8 cellular contexts compared by ENCODE assay signal in the genomic region with DNA sequence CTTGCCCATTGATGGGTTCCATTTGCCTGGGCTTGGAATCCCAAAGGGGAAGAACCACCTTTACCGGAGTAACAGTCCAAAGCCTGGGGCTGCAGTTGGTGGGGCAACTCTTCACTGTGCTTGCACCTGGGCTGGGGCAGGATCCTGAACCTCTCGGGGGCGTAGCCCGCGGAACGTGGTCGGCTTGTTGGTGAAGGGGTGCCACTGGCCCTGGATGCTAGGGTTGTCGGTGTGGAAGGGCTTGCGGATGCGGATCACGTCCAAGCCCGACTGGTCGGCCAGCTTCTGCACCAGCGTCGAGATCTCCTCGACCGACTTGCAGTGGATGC. TPM values are rescaled to one million over a fixed set of nuclear protein-coding genes. Genes with fewer than 3 reads are reported as not detected.
DNase-seq lines count a peak whose midpoint lies in the region; ATAC-seq and TF ChIP-seq lines count a peak whose summit lies in the region.

No MANE protein-coding gene starts in this region.

- H3K4me1 Mint-ChIP-seq in GM23338: peaks cover 12% of the 10 kb centered on the region
- H3K4me1 Mint-ChIP-seq in WTC11: peaks cover 13% of the 10 kb centered on the region
- peaks cover 7% of the 10 kb centered on the region for H3K4me1 Mint-ChIP-seq in glutamatergic neuron (ENCODE audit: low read depth, unreplicated experiment)

- H3K4me3 ChIP-seq in GM23338: peak overlapping the region; percentile 100
- peak overlapping the region; percentile 100 for H3K4me3 ChIP-seq in skeletal muscle satellite cell (ENCODE audit: low read length)

- H3K4me3 Mint-ChIP-seq in GM23338 (peak overlapping the region; percentile 97), WTC11 (peak overlapping the region; percentile 93), glutamatergic neuron (ENCODE audit: unreplicated experiment) (peak overlapping the region; percentile 99)

- H3K4me1 ChIP-seq in GM23338 (ENCODE audit: insufficient read depth): no peaks in the 10 kb centered on the region
- H3K4me1 ChIP-seq in skeletal muscle satellite cell (ENCODE audit: control insufficient read depth, insufficient read depth, low read length): peaks cover 17% of the 10 kb centered on the region

- H3K4me2 ChIP-seq in GM23338 (peak overlapping the region; percentile 96), skeletal muscle satellite cell (ENCODE audit: low read length) (peak overlapping the region; percentile 98)

- CTCF ChIA-PET in WTC11 (lab: Charles Lee): interaction anchor here (0.8 to 4.5 kb wide), 8 partner anchors 11 to 109 kb away, joined by 3 to 28 read pairs (median 5); a partner anchor contains a TSS

- POLR2A ChIA-PET in WTC11 (lab: Charles Lee): interaction anchor here (1.3 kb wide), 1 partner anchor 10 kb away, joined by 5 read pairs; no protein-coding TSS in a partner anchor

- peak overlapping the region; percentile 99; the same call in 1 of the 2 replicates for H2AFZ ChIP-seq in GM23338

- H3K9me2 ChIP-seq in GM23338 (ENCODE audit: insufficient read depth): no peaks in the 10 kb centered on the region

- peak overlapping the region; percentile 92 for H3K9ac ChIP-seq in skeletal muscle satellite cell (ENCODE audit: low read depth, low read length)

- H3K36me3 ChIP-seq in GM23338 (ENCODE audit: insufficient read depth) (peaks cover 17% of the 10 kb centered on the region), skeletal muscle satellite cell (ENCODE audit: insufficient read depth, low read length) (peaks cover 27% of the 10 kb centered on the region)

- peaks cover 28% of the 10 kb centered on the region for H4K20me1 ChIP-seq in GM23338 (replicated peaks; ENCODE audit: insufficient read depth)

- H3K27ac Mint-ChIP-seq in GM23338: no peak overlapping the region
- H3K27ac Mint-ChIP-seq in WTC11: no peak overlapping the region; the same call in 1 of the 2 replicates
- no peak overlapping the region for H3K27ac Mint-ChIP-seq in glutamatergic neuron (ENCODE audit: unreplicated experiment)

- peaks cover 48% of the 10 kb centered on the region for H3K79me2 ChIP-seq in GM23338 (replicated peaks; ENCODE audit: insufficient read depth)

- DNase-seq in GM23338 (ENCODE audit: low spot score): no peak
- DNase-seq in WTC11 (ENCODE audit: low spot score): no peak
- no peak for DNase-seq in glutamatergic neuron
- DNase-seq in UCSD-AML1 (lab: John Stamatoyannopoulos, UW; ENCODE audit: unreplicated experiment): no peak
- DNase-seq in COLO668 (lab: John Stamatoyannopoulos, UW; ENCODE audit: unreplicated experiment): no peak
- no peak for DNase-seq in epidermal melanocyte (ENCODE audit: insufficient read length, low spot score)

- no peaks in the 10 kb centered on the region for H3K9me3 ChIP-seq in skeletal muscle satellite cell (replicated peaks; ENCODE audit: low read length)

- peaks cover 14% of the 10 kb centered on the region for H3F3A ChIP-seq in GM23338 (replicated peaks; ENCODE audit: low read depth)

- H3K27me3 Mint-ChIP-seq in GM23338 (ENCODE audit: insufficient read depth, low read depth, poor library complexity) (peaks cover 19% of the 10 kb centered on the region), WTC11 (ENCODE audit: low read depth) (no peaks in the 10 kb centered on the region), glutamatergic neuron (ENCODE audit: unreplicated experiment) (peaks cover 10% of the 10 kb centered on the region)

- H3K27me3 ChIP-seq in GM23338 (ENCODE audit: insufficient read depth) (no peaks in the 10 kb centered on the region), skeletal muscle satellite cell (ENCODE audit: control insufficient read depth, insufficient read depth, low read length) (no peaks in the 10 kb centered on the region)

- H3K27ac ChIP-seq in GM23338 (ENCODE audit: low read depth): no peak overlapping the region

- TF ChIP-seq CTCF in GM23338 (conservative IDR thresholded peaks at IDR 0.05; ENCODE audit: low read depth in 2 of 2) (no peak), WTC11 (IDR thresholded peaks at IDR 0.05) (no peak), glutamatergic neuron (IDR thresholded peaks at IDR 0.05; ENCODE audit: partially characterized antibody, unreplicated experiment) (no peak)

- H3K36me3 Mint-ChIP-seq in GM23338 (ENCODE audit: low read depth) (peaks cover 36% of the 10 kb centered on the region), WTC11 (peaks cover 24% of the 10 kb centered on the region), glutamatergic neuron (ENCODE audit: unreplicated experiment) (no peaks in the 10 kb centered on the region)

- ATAC-seq in GM23338 (peak; percentile 13), WTC11 (peak; percentile 3; the same call in 1 of the 2 replicates), GM18517 (IDR thresholded peaks at IDR 0.05; ENCODE audit: unreplicated experiment) (no peak)

- H3K9me3 Mint-ChIP-seq in GM23338: peaks cover 2% of the 10 kb centered on the region; the same call in 1 of the 3 replicates
- no peaks in the 10 kb centered on the region for H3K9me3 Mint-ChIP-seq in WTC11
- peaks cover 5% of the 10 kb centered on the region for H3K9me3 Mint-ChIP-seq in glutamatergic neuron (ENCODE audit: unreplicated experiment)

TF ChIP-seq in GM23338, 12 proteins besides CTCF, POLR2A, EP300 and RAD21 (continues in another document):
- TF ChIP-seq, protein P1, sequence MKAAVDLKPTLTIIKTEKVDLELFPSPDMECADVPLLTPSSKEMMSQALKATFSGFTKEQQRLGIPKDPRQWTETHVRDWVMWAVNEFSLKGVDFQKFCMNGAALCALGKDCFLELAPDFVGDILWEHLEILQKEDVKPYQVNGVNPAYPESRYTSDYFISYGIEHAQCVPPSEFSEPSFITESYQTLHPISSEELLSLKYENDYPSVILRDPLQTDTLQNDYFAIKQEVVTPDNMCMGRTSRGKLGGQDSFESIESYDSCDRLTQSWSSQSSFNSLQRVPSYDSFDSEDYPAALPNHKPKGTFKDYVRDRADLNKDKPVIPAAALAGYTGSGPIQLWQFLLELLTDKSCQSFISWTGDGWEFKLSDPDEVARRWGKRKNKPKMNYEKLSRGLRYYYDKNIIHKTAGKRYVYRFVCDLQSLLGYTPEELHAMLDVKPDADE (IDR thresholded peaks at IDR 0.05): no peak
- TF ChIP-seq ZNF114 (CRISPR knock-in tag; IDR thresholded peaks at IDR 0.05) (no peak), NANOG (IDR thresholded peaks at IDR 0.05; ENCODE audit: borderline replicate concordance) (no peak), POLR2AphosphoS5 (IDR thresholded peaks at IDR 0.05; ENCODE audit: low read depth) (no peak)

TF ChIP-seq in WTC11, 78 proteins besides CTCF, POLR2A, EP300 and RAD21:
- TF ChIP-seq TEAD1 (CRISPR knock-in tag; IDR thresholded peaks at IDR 0.05): no peak

RNA-seq across cellular contexts. Expression of a gene that starts 0.7 kb away (rescaled TPM):
- 60.4 and 76.9 TPM in 2 replicates for total RNA-seq in GM23338 (2014; rRNA removed; shearing (Covaris generic))
- polyA plus RNA-seq in GM23338 (2016; fragmentation: Nextera tagmentation; extraction: Ambion mirVana): 124 and 126 TPM in 2 replicates
- total RNA-seq in WTC11 (2021) (81.0 to 91.3 TPM (median 85.9 TPM) in 3 replicates), glutamatergic neuron (ENCODE audit: unreplicated experiment) (58.2 TPM)
- 63.6 and 70.0 TPM in 2 replicates for total RNA-seq in skeletal muscle satellite cell (2012; rRNA removed)

RNA-seq across cellular contexts. Expression of a gene that starts 0.8 kb away (rescaled TPM):
- total RNA-seq in GM23338 (2014; rRNA removed; shearing (Covaris generic)): 24.5 and 29.4 TPM in 2 replicates
- 11.4 and 12.2 TPM in 2 replicates for polyA plus RNA-seq in GM23338 (2016; fragmentation: Nextera tagmentation; extraction: Ambion mirVana)
- total RNA-seq in WTC11 (2021) (24.5 to 28.2 TPM (median 26.2 TPM) in 3 replicates), glutamatergic neuron (ENCODE audit: unreplicated experiment) (10.1 TPM)
- total RNA-seq in skeletal muscle satellite cell (2012; rRNA removed): 5.6 and 7.6 TPM in 2 replicates

RNA-seq across cellular contexts. Expression of a gene that starts 13.0 kb away (rescaled TPM):
- total RNA-seq in GM23338 (2014; rRNA removed; shearing (Covaris generic)): 62.8 and 88.3 TPM in 2 replicates
- polyA plus RNA-seq in GM23338 (2016; fragmentation: Nextera tagmentation; extraction: Ambion mirVana): 27.6 and 28.8 TPM in 2 replicates
- total RNA-seq in WTC11 (2021) (84.6 to 93.1 TPM (median 91.1 TPM) in 3 replicates), glutamatergic neuron (ENCODE audit: unreplicated experiment) (56.7 TPM)
- total RNA-seq in skeletal muscle satellite cell (2012; rRNA removed): 79.1 and 103 TPM in 2 replicates

RNA-seq across cellular contexts. Expression of a gene that starts 17.3 kb away (rescaled TPM):
- 7.3 and 8.5 TPM in 2 replicates for total RNA-seq in GM23338 (2014; rRNA removed; shearing (Covaris generic))
- polyA plus RNA-seq in GM23338 (2016; fragmentation: Nextera tagmentation; extraction: Ambion mirVana): 5.3 and 6.3 TPM in 2 replicates
- total RNA-seq in WTC11 (2021) (9.7 to 13.0 TPM (median 11.8 TPM) in 3 replicates), glutamatergic neuron (ENCODE audit: unreplicated experiment) (46.9 TPM)
- 0.76 and 0.87 TPM in 2 replicates for total RNA-seq in skeletal muscle satellite cell (2012; rRNA removed)

RNA-seq across cellular contexts. Expression of a gene that starts 44.3 kb away (rescaled TPM):
- total RNA-seq in GM23338 (2014; rRNA removed; shearing (Covaris generic)): 1.7 and 2.3 TPM in 2 replicates
- 1.5 and 1.7 TPM in 2 replicates for polyA plus RNA-seq in GM23338 (2016; fragmentation: Nextera tagmentation; extraction: Ambion mirVana)
- total RNA-seq in WTC11 (2021): 1.9 to 2.7 TPM (median 2.6 TPM) in 3 replicates
- 1.5 TPM for total RNA-seq in glutamatergic neuron (ENCODE audit: unreplicated experiment)
- total RNA-seq in skeletal muscle satellite cell (2012; rRNA removed): under 0.01 and 1.5 TPM in 2 replicates
